ENCODE assay signal across 1 cellular context in genomic region chr9:1100945-1101344, GRCh38.
TF ChIP-seq lines count a peak whose summit lies in the region.

No MANE protein-coding gene starts in this region.

TF ChIP-seq in IMR-90, 13 proteins besides CTCF, POLR2A, EP300 and RAD21:
- TF ChIP-seq SMC3 (IDR thresholded peaks at IDR 0.05; ENCODE audit: low read depth, low read length) (peak; percentile 38; the same call in 1 of the 2 replicates), MAFK (IDR thresholded peaks at IDR 0.05; ENCODE audit: low read depth, low read length) (no peak)
TF ChIP-seq in IMR-90: peak in this region for 1.
